Comparison of ENCODE assay signal across 20 cellular contexts in the genomic region with DNA sequence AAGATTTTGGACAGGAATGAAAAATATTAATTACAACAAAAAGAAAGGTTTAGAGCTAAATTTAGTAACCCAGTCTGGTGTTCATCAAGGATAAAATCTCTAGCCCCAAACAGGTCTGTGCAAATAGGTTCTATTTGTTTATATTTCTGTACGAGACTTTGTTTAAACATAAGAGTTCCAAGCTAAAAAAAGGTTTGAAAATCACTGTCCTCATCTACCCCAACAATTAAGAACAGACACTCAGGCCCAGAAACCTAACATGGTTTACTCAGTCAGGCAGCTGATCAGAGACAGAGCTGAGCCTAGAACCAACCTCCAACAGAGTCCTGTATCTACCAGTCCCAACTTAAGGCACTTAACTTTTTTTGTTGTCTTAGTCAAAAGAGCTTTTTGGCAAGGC. TPM values are rescaled to one million over a fixed set of nuclear protein-coding genes. Genes with fewer than 3 reads are reported as not detected.
A peak's percentile ranks its signal among the peaks of the same experiment; 100 is the strongest.
DNase-seq lines count a peak whose midpoint lies in the region; ATAC-seq and TF ChIP-seq lines count a peak whose summit lies in the region.
"Had no signal": no experiment of that assay in that cellular context is flagged by ENCODE, and none has a peak within 500 bp of the region (broad histone marks: within the 10 kb centered on the region; RNA-seq: fewer than 3 reads in every experiment).

No MANE protein-coding gene starts in this region.

- peak; percentile 53; the same call in 1 of the 2 replicates for ATAC-seq in IMR-90 (ENCODE audit: low read depth)
- peak in 3 of 4 donors; percentile 24 to 66 (median 61) for ATAC-seq in right lobe of liver
- no peak for ATAC-seq in HG02759 (IDR thresholded peaks at IDR 0.05; ENCODE audit: unreplicated experiment)
- no peak for ATAC-seq in activated T-helper 17 cell treated with anti-CD3 and anti-CD28 coated beads, Interleukin-2, amount 50 U/mL, for 72 hours (replicated peaks)
- ATAC-seq: GM12878 had no signal

- H3K9ac ChIP-seq in IMR-90 (ENCODE audit: low read depth, low read length), result no peak overlapping the region
- H3K9ac ChIP-seq: GM23248 had no signal

- WGBS in IMR-90 (ENCODE audit: extremely low coverage in 2 of 2, insufficient read length in 1 of 2), 2 experiments, result no CpG with 5 or more reads among the region's 1 CpG
- 32% methylated on average over 1 of the region's 1 CpG for WGBS in right lobe of liver (ENCODE audit: insufficient coverage, low coverage, low lambda C conversion rate, missing lambda C conversion rate)
- WGBS in sigmoid colon, 2 donors, result 75 to 83% methylated on average over 1 of the region's 1 CpG

- no peak overlapping the region for H2BK20ac ChIP-seq in IMR-90 (ENCODE audit: low read depth, low read length)

- no peaks in the 10 kb centered on the region for H3K9me3 Mint-ChIP-seq in CD8-positive, alpha-beta memory T cell
- no peaks in the 10 kb centered on the region for H3K9me3 Mint-ChIP-seq in activated T-helper 17 cell treated with anti-CD3 and anti-CD28 coated beads, Interleukin-2, amount 50 U/mL, for 72 hours
- H3K9me3 Mint-ChIP-seq: CD4-positive, alpha-beta T cell; IgD-negative memory B cell had no signal

- BruUV-seq in IMR-90 (replicated peaks; lab: Mats Ljungman, UMichigan), result no TSS peak

- H3K27me3 Mint-ChIP-seq in CD8-positive, alpha-beta memory T cell, result no peaks in the 10 kb centered on the region
- no peaks in the 10 kb centered on the region for H3K27me3 Mint-ChIP-seq in activated T-helper 17 cell treated with anti-CD3 and anti-CD28 coated beads, Interleukin-2, amount 50 U/mL, for 72 hours
- H3K27me3 Mint-ChIP-seq: CD4-positive, alpha-beta T cell; IgD-negative memory B cell had no signal

- H4K91ac ChIP-seq in IMR-90 (ENCODE audit: insufficient read depth, low read depth, low read length), result no peak overlapping the region

- TF ChIP-seq POLR2A in IMR-90 (IDR thresholded peaks at IDR 0.05; ENCODE audit: low read depth, low read length) (no peak), right lobe of liver (IDR thresholded peaks at IDR 0.05) (no peak), sigmoid colon (IDR thresholded peaks at IDR 0.05) (no peak)

- TF ChIP-seq CTCF in IMR-90 (conservative IDR thresholded peaks at IDR 0.05; ENCODE audit: low read depth, low read length) (no peak), fibroblast of villous mesenchyme (IDR thresholded peaks at IDR 0.05; ENCODE audit: insufficient read depth, low read depth, low read length) (no peak), right lobe of liver (IDR thresholded peaks at IDR 0.05) (no peak), sigmoid colon (IDR thresholded peaks at IDR 0.05) (no peak)

- CTCF ChIA-PET in IMR-90 (lab: Yijun Ruan, JAX), result interaction anchor here (1.0 kb wide), 1 partner anchor 10 kb away, joined by 3 read pairs; no protein-coding TSS in a partner anchor
- CTCF ChIA-PET in CD8-positive, alpha-beta memory T cell (lab: Charles Lee), result no interaction called here

- peaks cover 0 to 2% (median 0%) of the 10 kb centered on the region in 3 donors for H3K4me1 Mint-ChIP-seq in CD8-positive, alpha-beta memory T cell
- no peaks in the 10 kb centered on the region for H3K4me1 Mint-ChIP-seq in activated T-helper 17 cell treated with anti-CD3 and anti-CD28 coated beads, Interleukin-2, amount 50 U/mL, for 72 hours
- H3K4me1 Mint-ChIP-seq: IgD-negative memory B cell had no signal

- H3K36me3 Mint-ChIP-seq in CD8-positive, alpha-beta memory T cell, result peaks cover 11 to 76% (median 17%) of the 10 kb centered on the region in 3 donors
- peaks cover 95% of the 10 kb centered on the region for H3K36me3 Mint-ChIP-seq in activated T-helper 17 cell treated with anti-CD3 and anti-CD28 coated beads, Interleukin-2, amount 50 U/mL, for 72 hours (ENCODE audit: low read depth)

- H3K4me2 ChIP-seq in IMR-90 (ENCODE audit: low read depth, low read length), result no peak overlapping the region

- no peak overlapping the region for H2AFZ ChIP-seq in IMR-90 (replicated peaks; ENCODE audit: low read length, poor library complexity)
- H2AFZ ChIP-seq: GM23248 had no signal

- H3K27ac ChIP-seq in IMR-90 (ENCODE audit: insufficient read depth, low read length) (peak overlapping the region; percentile 2; the same call in 1 of the 2 replicates), right lobe of liver (no peak overlapping the region), sigmoid colon (peak overlapping the region; percentile 25 to 59 (median 51))
- no peak overlapping the region for H3K27ac ChIP-seq in CD8-positive, alpha-beta memory T cell (ENCODE audit: low read depth, low read length)
- H3K27ac ChIP-seq: C4-2B, GM23248, HL-60 had no signal

- intact Hi-C loops in IMR-90 (cut with micrococcal nuclease) (no loop called here), right lobe of liver (cut with DNase I) (no loop called here), sigmoid colon (cut with DNase I) (no loop called here)

- in situ Hi-C loops in IMR-90 (cut with MboI; ENCODE audit: low sequenced_read_pairs), result no loop called here

- H3K4me3 Mint-ChIP-seq in CD8-positive, alpha-beta memory T cell, result no peak overlapping the region
- no peak overlapping the region for H3K4me3 Mint-ChIP-seq in activated T-helper 17 cell treated with anti-CD3 and anti-CD28 coated beads, Interleukin-2, amount 50 U/mL, for 72 hours
- H3K4me3 Mint-ChIP-seq: CD4-positive, alpha-beta T cell; IgD-negative memory B cell had no signal

- H3K27me3 ChIP-seq in IMR-90 (ENCODE audit: control insufficient read depth, insufficient read depth, low read length) (no peaks in the 10 kb centered on the region), right lobe of liver (no peaks in the 10 kb centered on the region), sigmoid colon (no peaks in the 10 kb centered on the region)
- H3K27me3 ChIP-seq in CD8-positive, alpha-beta memory T cell (ENCODE audit: insufficient read depth, low read length, poor library complexity, severe bottlenecking), result no peaks in the 10 kb centered on the region

- H3K9me1 ChIP-seq in IMR-90 (ENCODE audit: insufficient read depth, low read length), result peaks cover 5% of the 10 kb centered on the region

- peak in 2 of 4 donors; percentile 8 to 16 for TF ChIP-seq EP300 in sigmoid colon (IDR thresholded peaks at IDR 0.05)

- no peaks in the 10 kb centered on the region; the same call in 1 of the 2 replicates for H3K4me1 ChIP-seq in IMR-90 (ENCODE audit: control insufficient read depth, insufficient read depth, low read length)
- peaks cover 0 to 5% (median 0%) of the 10 kb centered on the region in 4 donors for H3K4me1 ChIP-seq in right lobe of liver
- peaks cover 0 to 13% (median 2%) of the 10 kb centered on the region in 4 donors for H3K4me1 ChIP-seq in sigmoid colon
- H3K4me1 ChIP-seq in CD8-positive, alpha-beta memory T cell (ENCODE audit: insufficient read depth, low read length), result no peaks in the 10 kb centered on the region
- H3K4me1 ChIP-seq: HAP-1 had no signal

- no peak overlapping the region for H3K18ac ChIP-seq in IMR-90 (ENCODE audit: low read depth, low read length)

- H3K56ac ChIP-seq in IMR-90 (ENCODE audit: extremely low read depth, insufficient read depth, low read length), result no peak overlapping the region

- dilution Hi-C loops in IMR-90 (cut with HindIII; ENCODE audit: low sequenced_read_pairs, unreplicated experiment), result no loop called here

- H2BK120ac ChIP-seq in IMR-90 (ENCODE audit: low read depth, low read length), result no peak overlapping the region

- peak overlapping the region; percentile 49 for H2BK5ac ChIP-seq in IMR-90 (ENCODE audit: low read depth, low read length, poor library complexity, severe bottlenecking)

- H4K8ac ChIP-seq in IMR-90 (ENCODE audit: low read depth in 2 of 2, low read length in 2 of 2), result no peak overlapping the region

- DNase-seq in IMR-90, result peak; percentile 10
- peak; percentile 71 for DNase-seq in fibroblast of villous mesenchyme (ENCODE audit: low read depth)
- DNase-seq in right lobe of liver, result no peak
- DNase-seq in sigmoid colon, result no peak
- DNase-seq in CD8-positive, alpha-beta memory T cell, result no peak
- DNase-seq in activated CD8-positive, alpha-beta memory T cell treated with anti-CD3 and anti-CD28 coated beads, Interleukin-2, amount 50 U/mL, for 48 hours, result no peak
- DNase-seq: AML-193; Calu3; CD4-positive, alpha-beta T cell; DMS79 treated with DMSO at 0.1 percent for 48 hours; EL; GM23248; KBM-7 had no signal

- H3K23ac ChIP-seq in IMR-90 (ENCODE audit: low read depth, low read length), result peak overlapping the region; percentile 52; the same call in 1 of the 2 replicates

- no peak overlapping the region for H3K4me3 ChIP-seq in IMR-90 (ENCODE audit: insufficient read depth, low read depth, low read length)
- no peak overlapping the region for H3K4me3 ChIP-seq in fibroblast of villous mesenchyme (ENCODE audit: low read depth, low read length)
- no peak overlapping the region for H3K4me3 ChIP-seq in right lobe of liver
- no peak overlapping the region for H3K4me3 ChIP-seq in sigmoid colon
- no peak overlapping the region for H3K4me3 ChIP-seq in CD8-positive, alpha-beta memory T cell (ENCODE audit: low read length)
- H3K4me3 ChIP-seq: GM12878, GM23248, HAP-1 had no signal

- no peak overlapping the region for H4K5ac ChIP-seq in IMR-90 (ENCODE audit: low read depth, low read length)

- H3K9me3 ChIP-seq in IMR-90 (ENCODE audit: control insufficient read depth, insufficient read depth, low read length), result peaks cover 2% of the 10 kb centered on the region; the same call in 1 of the 2 replicates
- no peaks in the 10 kb centered on the region for H3K9me3 ChIP-seq in right lobe of liver
- H3K9me3 ChIP-seq in sigmoid colon, result no peaks in the 10 kb centered on the region
- H3K9me3 ChIP-seq in CD8-positive, alpha-beta memory T cell (ENCODE audit: low read length), result no peaks in the 10 kb centered on the region
- H3K9me3 ChIP-seq: HAP-1 had no signal

- H2BK15ac ChIP-seq in IMR-90 (ENCODE audit: low read depth, low read length), result no peak overlapping the region; the same call in 2 of the 3 replicates

- H2AK9ac ChIP-seq in IMR-90 (replicated peaks; ENCODE audit: low read depth, low read length, poor library complexity), result no peak overlapping the region

- no peak overlapping the region for H2AK5ac ChIP-seq in IMR-90 (ENCODE audit: low read depth, low read length)

- H3K27ac Mint-ChIP-seq in CD8-positive, alpha-beta memory T cell, result no peak overlapping the region
- no peak overlapping the region for H3K27ac Mint-ChIP-seq in activated T-helper 17 cell treated with anti-CD3 and anti-CD28 coated beads, Interleukin-2, amount 50 U/mL, for 72 hours
- H3K27ac Mint-ChIP-seq: CD4-positive, alpha-beta T cell; IgD-negative memory B cell had no signal

- peaks cover 36% of the 10 kb centered on the region for H3K36me3 ChIP-seq in IMR-90 (ENCODE audit: control insufficient read depth, insufficient read depth, low read length)
- peaks cover 0 to 26% (median 10%) of the 10 kb centered on the region in 4 donors for H3K36me3 ChIP-seq in right lobe of liver
- peaks cover 6 to 69% (median 16%) of the 10 kb centered on the region in 4 donors for H3K36me3 ChIP-seq in sigmoid colon
- H3K36me3 ChIP-seq in CD8-positive, alpha-beta memory T cell (ENCODE audit: insufficient read depth, low read length), result no peaks in the 10 kb centered on the region

- no peaks in the 10 kb centered on the region for H4K20me1 ChIP-seq in IMR-90 (ENCODE audit: insufficient read depth, low read length)

- POLR2A ChIA-PET in IMR-90 (lab: Charles Lee; ENCODE audit: unreplicated experiment), result interaction anchor here (0.6 kb wide), 1 partner anchor 697 kb away, joined by 5 read pairs; no protein-coding TSS in a partner anchor
- POLR2A ChIA-PET in CD8-positive, alpha-beta memory T cell (lab: Charles Lee), result no interaction called here

- H3K14ac ChIP-seq in IMR-90 (replicated peaks; ENCODE audit: low read depth, low read length), result 0 out of 2 replicates have a peak overlapping the region, but pooled peaks have one; percentile 39

- H3K4ac ChIP-seq in IMR-90 (ENCODE audit: low read depth, low read length), result 0 out of 2 replicates have a peak overlapping the region, but pooled peaks have one; percentile 47

- H3K79me1 ChIP-seq in IMR-90 (ENCODE audit: low read depth in 1 of 2, low read length in 2 of 2), result peaks cover 8 to 19% of the 10 kb centered on the region in 2 experiments

- no peak for TF ChIP-seq RAD21 in IMR-90 (IDR thresholded peaks at IDR 0.05; ENCODE audit: low read length)

RNA-seq across cellular contexts. Expression of gene SNX4, which starts 49.3 kb away (rescaled TPM):
- total RNA-seq in IMR-90 (2012; rRNA removed) (25.6 and 42.2 TPM in 2 replicates), fibroblast of villous mesenchyme (34.8 and 37.6 TPM in 2 replicates), right lobe of liver (10 to 100 TPM; 27.4 to 38.4 (median 33.2) TPM), sigmoid colon (10 to 100 TPM; 32.1 to 40.0 (median 37.6) TPM)
- polyA plus RNA-seq in IMR-90 (2012; rRNA removed) (8.3 and 10.7 TPM in 2 replicates), sigmoid colon (10 to 100 TPM; 24.9 to 50.6 (median 49.2) TPM)
- polyA plus RNA-seq in IMR-90 (2012; cell fraction: cytosol; rRNA removed), result 2.9 and 5.7 TPM in 2 replicates
- 3.3 and 7.3 TPM in 2 replicates for polyA plus RNA-seq in IMR-90 (2012; cell fraction: nucleus; rRNA removed; ENCODE audit: low replicate concordance)
- total RNA-seq in CD8-positive, alpha-beta memory T cell, result 10 to 100 TPM; 48.7 to 50.8 TPM
- polyA plus RNA-seq in CD8-positive, alpha-beta memory T cell, result 23.3 TPM
- 10 to 100 TPM; 22.3 to 35.4 TPM for total RNA-seq in activated T-helper 17 cell treated with anti-CD3 and anti-CD28 coated beads, Interleukin-2, amount 50 U/mL, for 72 hours

Comparison
In these comparisons a context has a peak if more than half of its experiments do, and no peak if none do; other contexts are left out.
1. ATAC-seq: peak in IMR-90 (single experiment) and right lobe of liver (3 of 4); none in HG02759 (single experiment) and activated T-helper 17 cell treated with anti-CD3 and anti-CD28 coated beads, Interleukin-2, amount 50 U/mL, for 72 hours (single experiment).
2. DNase-seq: peak in IMR-90 (single experiment) and fibroblast of villous mesenchyme (single experiment); none in right lobe of liver (0 of 3), sigmoid colon (single experiment), CD8-positive, alpha-beta memory T cell (0 of 5) and activated CD8-positive, alpha-beta memory T cell treated with anti-CD3 and anti-CD28 coated beads, Interleukin-2, amount 50 U/mL, for 48 hours (single experiment).
3. H3K27ac ChIP-seq: peak in IMR-90 (single experiment) and sigmoid colon (4 of 4); none in right lobe of liver (0 of 3) and CD8-positive, alpha-beta memory T cell (single experiment).